In the genomic region with DNA sequence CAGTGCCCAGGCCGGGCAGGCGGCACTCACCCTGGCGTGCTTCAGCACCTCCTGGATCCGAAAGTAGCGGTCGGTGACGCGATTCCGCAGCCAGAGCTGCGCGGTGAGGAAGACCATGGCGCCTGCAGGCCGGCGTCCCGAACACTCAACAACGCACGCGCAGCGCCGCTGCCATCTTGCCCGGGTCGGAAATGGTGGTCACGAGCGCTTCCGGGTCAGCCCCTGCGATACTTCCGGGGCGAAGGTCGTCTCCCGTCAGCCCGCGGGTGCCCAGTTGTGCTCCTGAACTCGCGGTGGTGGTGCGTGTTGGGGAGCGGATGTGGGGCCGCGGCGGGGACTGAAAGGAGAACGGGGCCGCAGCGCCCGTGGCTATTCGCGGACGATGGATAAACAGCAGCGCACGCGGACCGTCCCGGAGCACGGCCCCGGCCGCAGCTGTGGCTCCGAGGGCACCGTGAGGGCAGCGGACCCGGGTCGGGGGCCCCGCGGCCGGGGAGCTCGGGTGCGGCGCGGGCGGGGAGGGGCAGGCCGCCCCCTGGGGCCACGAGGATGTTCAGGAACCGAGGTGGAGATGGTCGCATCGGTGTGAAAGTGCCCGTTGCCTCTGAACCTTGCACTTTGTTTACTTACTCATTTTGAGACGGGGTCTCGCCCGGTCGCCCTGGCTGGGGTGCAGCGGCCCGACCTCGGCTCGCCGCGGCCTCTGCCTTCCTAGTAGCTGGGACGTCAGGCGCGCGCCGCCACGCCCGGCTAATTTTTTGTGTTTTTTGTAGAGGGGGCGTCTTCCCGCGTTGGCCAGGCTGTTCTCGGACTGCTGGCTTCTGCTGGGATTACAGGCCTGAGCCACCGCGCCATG, we compare ENCODE assay signal across 8 cellular contexts. TPM values are rescaled to one million over a fixed set of nuclear protein-coding genes. Genes with fewer than 3 reads are reported as not detected.
DNase-seq lines count a peak whose midpoint lies in the region; ATAC-seq and TF ChIP-seq lines count a peak whose summit lies in the region.

TSS of gene MRPL20 (minus strand) at position 193 of the 856 bp plus-strand sequence. CDS start at position 117, 76 bp downstream.

- peaks cover 10 to 21% (median 16%) of the 10 kb centered on the region in 11 experiments for H3K9me3 ChIP-seq in BLaER1 treated with 17β-estradiol and CSF1 and Interleukin-3, amounts not matched to agents 10 nM and 100 nM (replicated peaks in 1 of 11)

- H3K27me3 Mint-ChIP-seq in activated CD4-positive, alpha-beta T cell treated with anti-CD3 and anti-CD28 coated beads, Interleukin-2, amount 10 ng/mL, durations not matched to agents 24 days and 14 days: no peaks in the 10 kb centered on the region

- no peak for TF ChIP-seq CTCF in coronary artery (IDR thresholded peaks at IDR 0.05)

- peak; percentile 86 for ATAC-seq in GM19328 (IDR thresholded peaks at IDR 0.05; ENCODE audit: unreplicated experiment)
- peak; percentile 64 for ATAC-seq in HG03469 (IDR thresholded peaks at IDR 0.05; ENCODE audit: unreplicated experiment)

- H3K4me3 ChIP-seq in BLaER1 treated with 17β-estradiol and CSF1 and Interleukin-3, amounts not matched to agents 10 nM and 100 nM: peak within 1 kb of the TSS; percentile 74 to 100 (median 96)
- H3K4me3 ChIP-seq in coronary artery: peak within 1 kb of the TSS; percentile 92

- H4K20me1 ChIP-seq in BLaER1 treated with 17β-estradiol and CSF1 and Interleukin-3, amounts not matched to agents 10 nM and 100 nM: peaks cover 0 to 63% (median 48%) of the 10 kb centered on the region in 11 experiments; a peak in 19 of 22 replicates

- H3K4me1 Mint-ChIP-seq in activated CD4-positive, alpha-beta T cell treated with anti-CD3 and anti-CD28 coated beads, Interleukin-2, amount 10 ng/mL, durations not matched to agents 24 days and 14 days: peaks cover 23% of the 10 kb centered on the region

- peak within 1 kb of the TSS; percentile 96 for H3K4me3 Mint-ChIP-seq in activated CD4-positive, alpha-beta T cell treated with anti-CD3 and anti-CD28 coated beads, Interleukin-2, amount 10 ng/mL, durations not matched to agents 24 days and 14 days

- peak within 1 kb of the TSS; percentile 76 to 98 (median 93) for H3K27ac ChIP-seq in BLaER1 treated with 17β-estradiol and CSF1 and Interleukin-3, amounts not matched to agents 10 nM and 100 nM
- peak within 1 kb of the TSS; percentile 90 to 91 for H3K27ac ChIP-seq in coronary artery

- peaks cover 31 to 59% (median 44%) of the 10 kb centered on the region in 10 experiments for H3K4me1 ChIP-seq in BLaER1 treated with 17β-estradiol and CSF1 and Interleukin-3, amounts not matched to agents 10 nM and 100 nM

- intact Hi-C loops in activated CD4-positive, alpha-beta T cell treated with anti-CD3 and anti-CD28 coated beads, Interleukin-2, amount 10 ng/mL, durations not matched to agents 24 days and 14 days (cut with micrococcal nuclease): loop anchor here (1.0 to 5.0 kb wide), 5 partner anchors 8 to 105 kb away; partner anchors contain the start of genes ATAD3A, ATAD3B, AURKAIP1 and CCNL2

- peak within 1 kb of the TSS; percentile 90 to 99 (median 94) for H3K9ac ChIP-seq in BLaER1 treated with 17β-estradiol and CSF1 and Interleukin-3, amounts not matched to agents 10 nM and 100 nM

- H3K4me2 ChIP-seq in BLaER1 treated with 17β-estradiol and CSF1 and Interleukin-3, amounts not matched to agents 10 nM and 100 nM: peak within 1 kb of the TSS; percentile 92 to 99 (median 97)

- peaks cover 54% of the 10 kb centered on the region for H3K36me3 Mint-ChIP-seq in activated CD4-positive, alpha-beta T cell treated with anti-CD3 and anti-CD28 coated beads, Interleukin-2, amount 10 ng/mL, durations not matched to agents 24 days and 14 days (ENCODE audit: low read depth)

- H3K36me3 ChIP-seq in BLaER1 treated with 17β-estradiol and CSF1 and Interleukin-3, amounts not matched to agents 10 nM and 100 nM: peaks cover 39 to 77% (median 64%) of the 10 kb centered on the region in 11 experiments

- no peaks in the 10 kb centered on the region for H3K27me3 ChIP-seq in BLaER1 treated with 17β-estradiol and CSF1 and Interleukin-3, amounts not matched to agents 10 nM and 100 nM

- H3K9me3 Mint-ChIP-seq in activated CD4-positive, alpha-beta T cell treated with anti-CD3 and anti-CD28 coated beads, Interleukin-2, amount 10 ng/mL, durations not matched to agents 24 days and 14 days: no peaks in the 10 kb centered on the region

- H3K27ac Mint-ChIP-seq in activated CD4-positive, alpha-beta T cell treated with anti-CD3 and anti-CD28 coated beads, Interleukin-2, amount 10 ng/mL, durations not matched to agents 24 days and 14 days: peak within 1 kb of the TSS; percentile 95

- peak; percentile 78 for DNase-seq in NCI-H526 treated with DMSO at 0.1 percent for 48 hours (lab: John Stamatoyannopoulos, UW)
- DNase-seq in activated CD4-positive, alpha-beta T cell treated with anti-CD3 and anti-CD28 coated beads, Interleukin-2, amount 10 ng/mL, durations not matched to agents 24 days and 14 days: peak; percentile 99
- peak; percentile 95 for DNase-seq in coronary artery (ENCODE audit: low spot score)
- DNase-seq in left kidney (ENCODE audit: low read depth, low spot score): peak; percentile 98
- DNase-seq in stimulated activated CD4-positive, alpha-beta T cell treated with anti-CD3 and anti-CD28 coated beads, Interleukin-2, amount 100 ng/mL, for 24 hours: peak; percentile 95 to 97

RNA-seq across cellular contexts. Expression of gene MRPL20, which starts in this region (rescaled TPM):
- 187 and 194 TPM in 2 replicates for total RNA-seq in activated CD4-positive, alpha-beta T cell treated with anti-CD3 and anti-CD28 coated beads, Interleukin-2, amount 10 ng/mL, durations not matched to agents 24 days and 14 days

Comparison
In these comparisons a context has a peak if more than half of its experiments do, and no peak if none do; other contexts are left out.
1. Peak in every context shown above with its lines: DNase-seq, ATAC-seq, H3K4me3 ChIP-seq and H3K27ac ChIP-seq.